Comparison of ENCODE assay signal across 24 cellular contexts in the genomic region with DNA sequence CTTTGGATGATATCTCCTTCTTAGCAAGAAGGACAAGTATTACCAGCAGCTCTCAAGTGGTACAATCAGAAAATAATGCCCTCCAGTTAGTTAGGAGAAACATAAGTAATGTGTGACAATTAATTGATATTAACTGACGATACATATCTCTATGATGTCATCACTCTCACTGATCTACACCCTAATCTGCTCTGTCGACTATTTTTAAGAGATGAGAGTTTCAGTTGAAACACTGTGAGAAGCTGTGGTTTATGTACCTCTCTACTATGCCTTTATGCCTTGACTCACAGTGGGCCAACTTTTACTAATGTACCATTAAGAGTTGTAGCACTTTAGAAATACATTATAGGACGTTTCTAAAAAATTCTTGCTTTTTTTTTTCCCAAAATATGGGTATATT. TPM values are rescaled to one million over a fixed set of nuclear protein-coding genes. Genes with fewer than 3 reads are reported as not detected.
DNase-seq lines count a peak whose midpoint lies in the region; ATAC-seq and TF ChIP-seq lines count a peak whose summit lies in the region.
"Had no signal": no experiment of that assay in that cellular context is flagged by ENCODE, and none has a peak within 500 bp of the region (broad histone marks: within the 10 kb centered on the region; RNA-seq: fewer than 3 reads in every experiment).

No MANE protein-coding gene starts in this region.

- no peak overlapping the region for H3K4me3 Mint-ChIP-seq in activated T-helper 2 cell treated with anti-CD3 and anti-CD28 coated beads, Interferon-gamma antibody, Interleukin-2, Interleukin-4, amounts not matched to agents 10 μg/mL and 5 μg/mL and 100 μg/mL, durations not matched to agents 14 hours and 24 hours and 36 hours (ENCODE audit: low read depth)
- H3K4me3 Mint-ChIP-seq: activated CD8-positive, alpha-beta T cell treated with anti-CD3 and anti-CD28 coated beads for 36 hours; natural killer cell had no signal

- peaks cover 48% of the 10 kb centered on the region for H3K36me3 Mint-ChIP-seq in activated T-helper 2 cell treated with anti-CD3 and anti-CD28 coated beads, Interferon-gamma antibody, Interleukin-2, Interleukin-4, amounts not matched to agents 10 μg/mL and 5 μg/mL and 100 μg/mL, durations not matched to agents 14 hours and 24 hours and 36 hours (ENCODE audit: low read depth)
- H3K36me3 Mint-ChIP-seq: natural killer cell had no signal

- no peak overlapping the region for H3K4me3 ChIP-seq in GM12865 (ENCODE audit: low read depth, low read length)
- H3K4me3 ChIP-seq: testis, vagina had no signal

- no peaks in the 10 kb centered on the region for H3K27me3 Mint-ChIP-seq in activated T-helper 2 cell treated with anti-CD3 and anti-CD28 coated beads, Interferon-gamma antibody, Interleukin-2, Interleukin-4, amounts not matched to agents 10 μg/mL and 5 μg/mL and 100 μg/mL, durations not matched to agents 14 hours and 24 hours and 36 hours (ENCODE audit: low read depth)
- H3K27me3 Mint-ChIP-seq: activated CD8-positive, alpha-beta T cell treated with anti-CD3 and anti-CD28 coated beads for 36 hours had no signal

- peak; percentile 14 for DNase-seq in GM12865 (ENCODE audit: low read depth)
- DNase-seq in activated T-helper 2 cell treated with anti-CD3 and anti-CD28 coated beads, Interferon-gamma antibody, Interleukin-2, Interleukin-4, amounts not matched to agents 10 μg/mL and 5 μg/mL and 100 μg/mL, durations not matched to agents 14 hours and 24 hours and 36 hours (ENCODE audit: low spot score), result no peak
- DNase-seq in NCI-H774 (lab: John Stamatoyannopoulos, UW), result no peak
- no peak for DNase-seq in NCI-H345 treated with DMSO at 0.1 percent for 48 hours (lab: John Stamatoyannopoulos, UW; ENCODE audit: unreplicated experiment)
- no peak for DNase-seq in NCI-H345 (lab: John Stamatoyannopoulos, UW)
- no peak for DNase-seq in iPS-NIHi11 (ENCODE audit: low spot score)
- DNase-seq: activated CD4-positive, CD25-positive, alpha-beta regulatory T cell; activated CD8-positive, alpha-beta T cell treated with anti-CD3 and anti-CD28 coated beads for 36 hours; activated gamma-delta T cell; C1 segment of cervical spinal cord; cerebellar nuclear complex; natural killer cell; NCI-H1105; NCI-H2081 treated with DMSO at 0.1 percent for 48 hours; NCI-H510A treated with DMSO at 0.1 percent for 48 hours; SHP77 treated with DMSO at 0.1 percent for 48 hours; stimulated activated CD4-positive, alpha-beta T cell treated with anti-CD3 and anti-CD28 coated beads, Interleukin-4, amount 100 ng/mL, for 1 hour; stimulated activated naive CD4-positive, alpha-beta T cell; SW 1271; testis had no signal

- no peak for TF ChIP-seq CTCF in GM12865 (IDR thresholded peaks at IDR 0.05; ENCODE audit: insufficient read depth, low read depth, low read length, missing control alignments)

- ATAC-seq in GM18868 (IDR thresholded peaks at IDR 0.05; ENCODE audit: unreplicated experiment) (peak; percentile 60), HG02798 (IDR thresholded peaks at IDR 0.05; ENCODE audit: poor library complexity, unreplicated experiment) (peak; percentile 66)
- ATAC-seq: natural killer cell, Panc1 had no signal

- intact Hi-C loops in activated T-helper 2 cell treated with anti-CD3 and anti-CD28 coated beads, Interferon-gamma antibody, Interleukin-2, Interleukin-4, amounts not matched to agents 10 μg/mL and 5 μg/mL and 100 μg/mL, durations not matched to agents 14 hours and 24 hours and 36 hours (cut with micrococcal nuclease), result loop anchor here (10.0 kb wide), 1 partner anchor 297 kb away; no protein-coding TSS in a partner anchor

- peaks cover 55% of the 10 kb centered on the region for H3K4me1 Mint-ChIP-seq in activated T-helper 2 cell treated with anti-CD3 and anti-CD28 coated beads, Interferon-gamma antibody, Interleukin-2, Interleukin-4, amounts not matched to agents 10 μg/mL and 5 μg/mL and 100 μg/mL, durations not matched to agents 14 hours and 24 hours and 36 hours (ENCODE audit: low read depth)

- H3K9me3 Mint-ChIP-seq in activated T-helper 2 cell treated with anti-CD3 and anti-CD28 coated beads, Interferon-gamma antibody, Interleukin-2, Interleukin-4, amounts not matched to agents 10 μg/mL and 5 μg/mL and 100 μg/mL, durations not matched to agents 14 hours and 24 hours and 36 hours, result no peaks in the 10 kb centered on the region
- H3K9me3 Mint-ChIP-seq: activated CD8-positive, alpha-beta T cell treated with anti-CD3 and anti-CD28 coated beads for 36 hours; natural killer cell had no signal

- H3K27ac Mint-ChIP-seq in activated T-helper 2 cell treated with anti-CD3 and anti-CD28 coated beads, Interferon-gamma antibody, Interleukin-2, Interleukin-4, amounts not matched to agents 10 μg/mL and 5 μg/mL and 100 μg/mL, durations not matched to agents 14 hours and 24 hours and 36 hours, result peak overlapping the region; percentile 9
- H3K27ac Mint-ChIP-seq: activated CD8-positive, alpha-beta T cell treated with anti-CD3 and anti-CD28 coated beads for 36 hours; natural killer cell had no signal

RNA-seq across cellular contexts. Expression of gene CEP152, which starts 8.6 kb away (rescaled TPM):
- total RNA-seq in activated T-helper 2 cell treated with anti-CD3 and anti-CD28 coated beads, Interferon-gamma antibody, Interleukin-2, Interleukin-4, amounts not matched to agents 10 μg/mL and 5 μg/mL and 100 μg/mL, durations not matched to agents 14 hours and 24 hours and 36 hours, result 26.2 and 29.2 TPM in 2 replicates
